In genomic region chr11:72411623-72412532, GRCh38 we compare ENCODE assay signal across 8 cellular contexts. TPM values are rescaled to one million over a fixed set of nuclear protein-coding genes. Genes with fewer than 3 reads are reported as not detected.
DNase-seq lines count a peak whose midpoint lies in the region; ATAC-seq and TF ChIP-seq lines count a peak whose summit lies in the region.

No MANE protein-coding gene starts in this region.

- H3K79me2 ChIP-seq in OCI-LY1 (ENCODE audit: insufficient read depth, low read length): no peaks in the 10 kb centered on the region

- DNase-seq in GDM1 (lab: John Stamatoyannopoulos, UW) (peak; percentile 53), foreskin melanocyte (peak; percentile 57), brain microvascular endothelial cell (no peak), prostate gland (ENCODE audit: low spot score) (no peak)

- H3K27me3 ChIP-seq in OCI-LY1 (ENCODE audit: insufficient read depth, low read length) (no peaks in the 10 kb centered on the region), rectal smooth muscle tissue (ENCODE audit: control insufficient read depth, insufficient read depth, low read length) (no peaks in the 10 kb centered on the region), brain microvascular endothelial cell (replicated peaks) (no peaks in the 10 kb centered on the region), prostate gland (replicated peaks; ENCODE audit: insufficient read depth) (no peaks in the 10 kb centered on the region)

- no peaks in the 10 kb centered on the region for H3F3A ChIP-seq in OCI-LY1 (ENCODE audit: insufficient read depth, low read length)

- peak; percentile 58 for ATAC-seq in HG02642 (IDR thresholded peaks at IDR 0.05; ENCODE audit: poor library complexity, unreplicated experiment)
- ATAC-seq in HG03520 (IDR thresholded peaks at IDR 0.05; ENCODE audit: unreplicated experiment): no peak

- H3K4me2 ChIP-seq in OCI-LY1 (ENCODE audit: low read length): no peak overlapping the region

- H3K27ac ChIP-seq in OCI-LY1 (ENCODE audit: low read depth, low read length, poor library complexity, severe bottlenecking) (peak overlapping the region; percentile 73), rectal smooth muscle tissue (ENCODE audit: low read depth, low read length) (peak overlapping the region; percentile 40), brain microvascular endothelial cell (no peak overlapping the region), prostate gland (no peak overlapping the region)

- WGBS in prostate gland: 79% methylated on average over 4 of the region's 4 CpGs

- no peaks in the 10 kb centered on the region for H3K9me3 ChIP-seq in OCI-LY1 (ENCODE audit: low read length)
- H3K9me3 ChIP-seq in prostate gland: no peaks in the 10 kb centered on the region

- TF ChIP-seq CTCF in OCI-LY1 (IDR thresholded peaks at IDR 0.05; ENCODE audit: low read length) (no peak), brain microvascular endothelial cell (IDR thresholded peaks at IDR 0.05; ENCODE audit: low read depth, low read length, missing control alignments) (no peak), prostate gland (IDR thresholded peaks at IDR 0.05) (no peak)

- H3K9ac ChIP-seq in OCI-LY1 (ENCODE audit: low read length): 0 out of 2 replicates have a peak overlapping the region, but pooled peaks have one; percentile 18
- H3K9ac ChIP-seq in rectal smooth muscle tissue (ENCODE audit: low read length): no peak overlapping the region

- no peaks in the 10 kb centered on the region for H3K36me3 ChIP-seq in OCI-LY1 (ENCODE audit: insufficient read depth, low read length)
- H3K36me3 ChIP-seq in rectal smooth muscle tissue (ENCODE audit: control insufficient read depth, insufficient read depth, low read length): no peaks in the 10 kb centered on the region
- H3K36me3 ChIP-seq in brain microvascular endothelial cell (replicated peaks): no peaks in the 10 kb centered on the region
- no peaks in the 10 kb centered on the region for H3K36me3 ChIP-seq in prostate gland

- intact Hi-C loops in prostate gland (cut with DNase I): no loop called here

- H3K4me3 ChIP-seq in OCI-LY1 (ENCODE audit: low read depth, low read length, poor library complexity, severe bottlenecking) (no peak overlapping the region), rectal smooth muscle tissue (ENCODE audit: low read length) (no peak overlapping the region), brain microvascular endothelial cell (ENCODE audit: low read depth, low read length) (no peak overlapping the region), prostate gland (no peak overlapping the region)

- no peaks in the 10 kb centered on the region for H3K9me2 ChIP-seq in OCI-LY1 (ENCODE audit: low read depth, low read length)

- H4K20me1 ChIP-seq in OCI-LY1 (ENCODE audit: insufficient read depth, low read length): no peaks in the 10 kb centered on the region

- no peak overlapping the region for H2AFZ ChIP-seq in OCI-LY1 (ENCODE audit: low read length)

- in situ Hi-C loops in brain microvascular endothelial cell (cut with HindIII; ENCODE audit: low pct_ligation_motif_present, low sequenced_read_pairs): no loop called here

- H3K4me1 ChIP-seq in OCI-LY1 (ENCODE audit: insufficient read depth, low read length, severe bottlenecking): peaks cover 22% of the 10 kb centered on the region
- no peaks in the 10 kb centered on the region for H3K4me1 ChIP-seq in rectal smooth muscle tissue (ENCODE audit: control insufficient read depth, insufficient read depth, low read length)
- H3K4me1 ChIP-seq in prostate gland (replicated peaks): no peaks in the 10 kb centered on the region

- TF ChIP-seq POLR2A in prostate gland (IDR thresholded peaks at IDR 0.05): no peak

RNA-seq across cellular contexts. Expression of gene CLPB, which starts 22.5 kb away (rescaled TPM):
- total RNA-seq in prostate gland: 10 to 100 TPM; 14.9 to 47.0 TPM

Comparison
In these comparisons a context has a peak if more than half of its experiments do, and no peak if none do; other contexts are left out.
1. DNase-seq: peak in GDM1 (single experiment) and foreskin melanocyte (single experiment); none in brain microvascular endothelial cell (single experiment) and prostate gland (single experiment).
2. H3K27ac ChIP-seq: peak in OCI-LY1 (single experiment) and rectal smooth muscle tissue (single experiment); none in brain microvascular endothelial cell (single experiment) and prostate gland (0 of 2).